In the genomic region with DNA sequence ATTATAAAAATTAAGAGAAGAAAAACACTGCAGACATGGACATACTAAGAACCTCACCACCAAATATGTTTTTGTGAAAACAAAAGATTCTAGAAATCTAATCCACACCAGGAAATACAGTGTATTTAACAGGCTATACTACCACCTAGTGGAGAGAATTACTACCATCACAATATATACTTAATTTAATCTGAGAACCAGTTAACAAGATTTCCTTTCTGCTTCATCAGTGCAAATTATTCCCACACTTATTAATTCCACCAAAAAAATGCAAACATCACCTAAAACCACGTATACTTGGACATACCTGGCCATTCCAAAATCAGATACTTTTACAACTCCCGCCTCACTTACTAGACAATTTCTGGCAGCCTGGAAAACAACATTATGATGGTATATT, we compare ENCODE assay signal across 8 cellular contexts. TPM values are rescaled to one million over a fixed set of nuclear protein-coding genes. Genes with fewer than 3 reads are reported as not detected.
A peak's percentile ranks its signal among the peaks of the same experiment; 100 is the strongest.
DNase-seq lines count a peak whose midpoint lies in the region; TF ChIP-seq lines count a peak whose summit lies in the region.

No MANE protein-coding gene starts in this region.

- intact Hi-C loops in breast epithelium (cut with DNase I; ENCODE audit: low total_unique reads): no loop called here

- WGBS in liver: 56% methylated on average over 2 of the region's 2 CpGs

- H3K9ac ChIP-seq in liver (ENCODE audit: low read depth in 1 of 2, low read length in 2 of 2): no peak overlapping the region

- peak; percentile 71 to 76 for TF ChIP-seq RAD21 in liver (IDR thresholded peaks at IDR 0.05)

- DNase-seq in Caki2 (ENCODE audit: low read depth): peak; percentile 12
- DNase-seq in HCEC 1CT: peak; percentile 27
- DNase-seq in NCI-H460 (ENCODE audit: extremely low read depth, low read depth): peak; percentile 11
- DNase-seq in breast epithelium (ENCODE audit: low spot score in 2 of 2): no peak
- DNase-seq in stimulated activated naive CD4-positive, alpha-beta T cell treated with Interleukin-2 at 50 U/mL for 16 hours (lab: John Stamatoyannopoulos, UW): no peak
- no peak for DNase-seq in cerebellar nuclear complex (lab: John Stamatoyannopoulos, UW)
- DNase-seq in ureter (ENCODE audit: low spot score): no peak

- H3K4me1 ChIP-seq in breast epithelium (no peaks in the 10 kb centered on the region), liver (ENCODE audit: control insufficient read depth in 4 of 4, insufficient read depth in 4 of 4, low read length in 3 of 4) (no peaks in the 10 kb centered on the region)

- H3K4me3 ChIP-seq in breast epithelium: no peak overlapping the region
- no peak overlapping the region for H3K4me3 ChIP-seq in liver (ENCODE audit: low read depth in 1 of 3, low read length in 3 of 3)

- no peaks in the 10 kb centered on the region for H3K27me3 ChIP-seq in breast epithelium
- H3K27me3 ChIP-seq in liver (ENCODE audit: control insufficient read depth in 4 of 4, insufficient read depth in 4 of 4, low read length in 3 of 4): no peaks in the 10 kb centered on the region

- TF ChIP-seq CTCF in breast epithelium (IDR thresholded peaks at IDR 0.05) (peak in 2 of 3 donors; percentile 34 to 61), liver (IDR thresholded peaks at IDR 0.05; ENCODE audit: low read depth, low read length, missing input control) (peak; percentile 59)

- H3K9me3 ChIP-seq in breast epithelium (no peaks in the 10 kb centered on the region), liver (ENCODE audit: control insufficient read depth in 4 of 4, low read length in 3 of 4) (no peaks in the 10 kb centered on the region)

- in situ Hi-C loops in Caki2 (cut with HindIII; ENCODE audit: low pct_unique_long_range_greater_than_20kb, low sequenced_read_pairs): no loop called here

- H3K27ac ChIP-seq in breast epithelium (no peak overlapping the region), liver (ENCODE audit: low read depth in 1 of 2, low read length in 2 of 2) (no peak overlapping the region)

- no peak for TF ChIP-seq POLR2A in breast epithelium (IDR thresholded peaks at IDR 0.05)

- H3K36me3 ChIP-seq in breast epithelium (no peaks in the 10 kb centered on the region), liver (ENCODE audit: control insufficient read depth in 4 of 4, insufficient read depth in 3 of 4, low read depth in 1 of 4, low read length in 3 of 4) (peaks cover 4 to 22% (median 21%) of the 10 kb centered on the region in 4 donors)

TF ChIP-seq in liver, 16 proteins besides CTCF, POLR2A, EP300 and RAD21:
- no peak for TF ChIP-seq EGR1 (IDR thresholded peaks at IDR 0.05; ENCODE audit: low read depth in 2 of 2)
- TF ChIP-seq, protein P1, sequence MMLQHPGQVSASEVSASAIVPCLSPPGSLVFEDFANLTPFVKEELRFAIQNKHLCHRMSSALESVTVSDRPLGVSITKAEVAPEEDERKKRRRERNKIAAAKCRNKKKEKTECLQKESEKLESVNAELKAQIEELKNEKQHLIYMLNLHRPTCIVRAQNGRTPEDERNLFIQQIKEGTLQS (IDR thresholded peaks at IDR 0.05): no peak
- no peak for TF ChIP-seq TAF1 (conservative IDR thresholded peaks at IDR 0.05)
- no peak for TF ChIP-seq HNF4A (conservative IDR thresholded peaks at IDR 0.05)
- no peak for TF ChIP-seq SP1 (IDR thresholded peaks at IDR 0.05)
- TF ChIP-seq FOXA2 (IDR thresholded peaks at IDR 0.05): no peak
- TF ChIP-seq JUND (IDR thresholded peaks at IDR 0.05): no peak
- no peak for TF ChIP-seq MAX (IDR thresholded peaks at IDR 0.05)
- no peak for TF ChIP-seq GABPA (IDR thresholded peaks at IDR 0.05 in 1 of 2, conservative IDR thresholded peaks at IDR 0.05 in 1 of 2)
- no peak for TF ChIP-seq REST (IDR thresholded peaks at IDR 0.05)
- no peak for TF ChIP-seq FOXA1 (IDR thresholded peaks at IDR 0.05)
- TF ChIP-seq NR2F2 (IDR thresholded peaks at IDR 0.05): no peak
- no peak for TF ChIP-seq HNF4G (IDR thresholded peaks at IDR 0.05)
- no peak for TF ChIP-seq YY1 (IDR thresholded peaks at IDR 0.05)
- TF ChIP-seq, protein P2, sequence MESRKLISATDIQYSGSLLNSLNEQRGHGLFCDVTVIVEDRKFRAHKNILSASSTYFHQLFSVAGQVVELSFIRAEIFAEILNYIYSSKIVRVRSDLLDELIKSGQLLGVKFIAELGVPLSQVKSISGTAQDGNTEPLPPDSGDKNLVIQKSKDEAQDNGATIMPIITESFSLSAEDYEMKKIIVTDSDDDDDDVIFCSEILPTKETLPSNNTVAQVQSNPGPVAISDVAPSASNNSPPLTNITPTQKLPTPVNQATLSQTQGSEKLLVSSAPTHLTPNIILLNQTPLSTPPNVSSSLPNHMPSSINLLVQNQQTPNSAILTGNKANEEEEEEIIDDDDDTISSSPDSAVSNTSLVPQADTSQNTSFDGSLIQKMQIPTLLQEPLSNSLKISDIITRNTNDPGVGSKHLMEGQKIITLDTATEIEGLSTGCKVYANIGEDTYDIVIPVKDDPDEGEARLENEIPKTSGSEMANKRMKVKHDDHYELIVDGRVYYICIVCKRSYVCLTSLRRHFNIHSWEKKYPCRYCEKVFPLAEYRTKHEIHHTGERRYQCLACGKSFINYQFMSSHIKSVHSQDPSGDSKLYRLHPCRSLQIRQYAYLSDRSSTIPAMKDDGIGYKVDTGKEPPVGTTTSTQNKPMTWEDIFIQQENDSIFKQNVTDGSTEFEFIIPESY (IDR thresholded peaks at IDR 0.05): no peak
- no peak for TF ChIP-seq RXRA (IDR thresholded peaks at IDR 0.05)

RNA-seq across cellular contexts. Expression of gene TXK, which starts 7.0 kb away (rescaled TPM):
- total RNA-seq in Caki2 (2014; rRNA removed; shearing (Covaris generic); ENCODE audit: low replicate concordance): 0.38 TPM in 1 of 2 replicates, not detected in the other
- 2.5 TPM in 2 replicates for total RNA-seq in NCI-H460 (2014; rRNA removed; shearing (Covaris generic))
- 0.97 and 2.2 TPM in 2 replicates for polyA plus RNA-seq in NCI-H460 (2014; cell fraction: nucleus; rRNA removed)
- total RNA-seq in breast epithelium: 1 to 10 TPM; 1.6 to 3.4 (median 3.2) TPM
- total RNA-seq in liver: 1 to 10 TPM; 1.2 to 4.9 TPM
- polyA plus RNA-seq in liver: 1 to 10 TPM in 1 of 2 donors, under 1 TPM in 1; 0.43 to 1.5 TPM
- 7.8 TPM for total RNA-seq in ureter

Comparison
In these comparisons a context has a peak if more than half of its experiments do, and no peak if none do; other contexts are left out.
1. DNase-seq: peak in Caki2 (single experiment), HCEC 1CT (single experiment) and NCI-H460 (single experiment); none in breast epithelium (0 of 2), stimulated activated naive CD4-positive, alpha-beta T cell treated with Interleukin-2 at 50 U/mL for 16 hours (single experiment), cerebellar nuclear complex (0 of 2) and ureter (single experiment).